In genomic region chr15:64847876-64848716, GRCh38 we compare ENCODE assay signal across 11 cellular contexts. TPM values are rescaled to one million over a fixed set of nuclear protein-coding genes. Genes with fewer than 3 reads are reported as not detected.
DNase-seq lines count a peak whose midpoint lies in the region; ATAC-seq and TF ChIP-seq lines count a peak whose summit lies in the region.
"Had no signal": no experiment of that assay in that cellular context is flagged by ENCODE, and none has a peak within 500 bp of the region (broad histone marks: within the 10 kb centered on the region; RNA-seq: fewer than 3 reads in every experiment).

No MANE protein-coding gene starts in this region.

- CTCF ChIA-PET in Caco-2 (lab: Charles Lee) = no interaction called here

- H3K4me1 Mint-ChIP-seq in Caco-2 (ENCODE audit: low read depth, unreplicated experiment) (peaks cover 20% of the 10 kb centered on the region), glutamatergic neuron (ENCODE audit: low read depth, unreplicated experiment) (peaks cover 19% of the 10 kb centered on the region)

- no peaks in the 10 kb centered on the region for H3K27me3 ChIP-seq in Caco-2 (replicated peaks; ENCODE audit: control insufficient read depth, insufficient read depth, low read length)
- H3K27me3 ChIP-seq in Peyer's patch = no peaks in the 10 kb centered on the region
- H3K27me3 ChIP-seq in spleen (replicated peaks in 1 of 7) = no peaks in the 10 kb centered on the region

- H3K36me3 Mint-ChIP-seq in Caco-2 (ENCODE audit: insufficient read depth, unreplicated experiment) (peaks cover 14% of the 10 kb centered on the region), glutamatergic neuron (ENCODE audit: unreplicated experiment) (no peaks in the 10 kb centered on the region)

- BruUV-seq in Caco-2 (replicated peaks; lab: Mats Ljungman, UMichigan) = no TSS peak

- TF ChIP-seq CTCF in Caco-2 (IDR thresholded peaks at IDR 0.05; ENCODE audit: insufficient read depth in 1 of 2, low read depth in 1 of 2, low read length in 1 of 2, severe bottlenecking in 1 of 2, unreplicated experiment in 1 of 2) (no peak), Peyer's patch (IDR thresholded peaks at IDR 0.05) (no peak), glutamatergic neuron (IDR thresholded peaks at IDR 0.05; ENCODE audit: partially characterized antibody, unreplicated experiment) (no peak), spleen (IDR thresholded peaks at IDR 0.05 in 8 of 11, conservative IDR thresholded peaks at IDR 0.05 in 3 of 11) (no peak)

- H3K4me3 Mint-ChIP-seq in Caco-2 (ENCODE audit: unreplicated experiment) (no peak overlapping the region), glutamatergic neuron (ENCODE audit: unreplicated experiment) (peak overlapping the region; percentile 14)
- H3K4me3 Mint-ChIP-seq: stimulated activated naive CD8-positive, alpha-beta T cell treated with anti-CD3 and anti-CD28 coated beads, Interleukin-15, amount 100 ng/mL, for 72 hours had no signal

- intact Hi-C loops in Caco-2 (cut with micrococcal nuclease; ENCODE audit: unreplicated experiment) (no loop called here), spleen (cut with DNase I; ENCODE audit: low total_unique reads) (no loop called here)

- no peak for ATAC-seq in GM19324 (IDR thresholded peaks at IDR 0.05; ENCODE audit: low FRiP score, unreplicated experiment)
- ATAC-seq: stimulated activated naive CD8-positive, alpha-beta T cell treated with anti-CD3 and anti-CD28 coated beads, Interleukin-15, amount 100 ng/mL, for 72 hours had no signal

- H3K4me3 ChIP-seq in Caco-2 (ENCODE audit: low read depth, low read length) = no peak overlapping the region
- H3K4me3 ChIP-seq in Peyer's patch = no peak overlapping the region
- H3K4me3 ChIP-seq in spleen = peak overlapping the region in 7 of 8 donors; percentile 8 to 99 (median 82)

- H3K9me3 Mint-ChIP-seq in Caco-2 (ENCODE audit: unreplicated experiment) (no peaks in the 10 kb centered on the region), glutamatergic neuron (ENCODE audit: unreplicated experiment) (peaks cover 10% of the 10 kb centered on the region)
- H3K9me3 Mint-ChIP-seq: stimulated activated naive CD8-positive, alpha-beta T cell treated with anti-CD3 and anti-CD28 coated beads, Interleukin-15, amount 100 ng/mL, for 72 hours had no signal

- TF ChIP-seq POLR2A in Peyer's patch (IDR thresholded peaks at IDR 0.05) (no peak), spleen (IDR thresholded peaks at IDR 0.05) (no peak)

- H3K4me1 ChIP-seq in Caco-2 (0 out of 2 replicates have a peak, but pooled peaks cover 8% of the 10 kb centered on the region), Peyer's patch (peaks cover 0 to 59% (median 28%) of the 10 kb centered on the region in 4 donors), spleen (peaks cover 60 to 100% (median 98%) of the 10 kb centered on the region in 6 donors)

- DNase-seq in Caco-2 (no peak), Peyer's patch (no peak), glutamatergic neuron (no peak), spleen (no peak), CD1c-positive myeloid dendritic cell (ENCODE audit: extremely low spot score) (no peak), HT-29 (ENCODE audit: low spot score) (no peak)
- DNase-seq: Calu3; midbrain; NCI-H2227 treated with DMSO at 0.1 percent for 48 hours; stimulated activated naive CD8-positive, alpha-beta T cell treated with anti-CD3 and anti-CD28 coated beads, Interleukin-15, amount 100 ng/mL, for 72 hours had no signal

- no peaks in the 10 kb centered on the region for H3K27me3 Mint-ChIP-seq in Caco-2 (ENCODE audit: insufficient read depth, unreplicated experiment)
- H3K27me3 Mint-ChIP-seq in glutamatergic neuron (ENCODE audit: unreplicated experiment) = no peaks in the 10 kb centered on the region
- H3K27me3 Mint-ChIP-seq: stimulated activated naive CD8-positive, alpha-beta T cell treated with anti-CD3 and anti-CD28 coated beads, Interleukin-15, amount 100 ng/mL, for 72 hours had no signal

- H3K27ac Mint-ChIP-seq in Caco-2 (ENCODE audit: unreplicated experiment) (peak overlapping the region; percentile 39), glutamatergic neuron (ENCODE audit: unreplicated experiment) (peak overlapping the region; percentile 49)
- H3K27ac Mint-ChIP-seq: stimulated activated naive CD8-positive, alpha-beta T cell treated with anti-CD3 and anti-CD28 coated beads, Interleukin-15, amount 100 ng/mL, for 72 hours had no signal

- H3K36me3 ChIP-seq in Caco-2 (ENCODE audit: control insufficient read depth, insufficient read depth, low read length) (no peaks in the 10 kb centered on the region), Peyer's patch (peaks cover 0 to 17% (median 0%) of the 10 kb centered on the region in 3 donors), spleen (peaks cover 0 to 83% (median 53%) of the 10 kb centered on the region in 6 donors)

- H3K9me3 ChIP-seq in Caco-2 (no peaks in the 10 kb centered on the region), Peyer's patch (no peaks in the 10 kb centered on the region), spleen (no peaks in the 10 kb centered on the region)

- peak overlapping the region in 3 of 4 donors; percentile 17 to 96 (median 25) for H3K27ac ChIP-seq in Peyer's patch
- peak overlapping the region; percentile 9 to 99 (median 97) for H3K27ac ChIP-seq in spleen

- POLR2A ChIA-PET in Caco-2 (lab: Charles Lee) = no interaction called here

- WGBS in spleen, 5 donors = 67 to 79% (median 76%) methylated on average over 7 to 8 of the region's 8 CpGs

RNA-seq across cellular contexts. Expression of gene PLEKHO2, which starts 6.4 kb away (rescaled TPM):
- total RNA-seq in Caco-2 (2022) = 4.5 and 4.9 TPM in 2 replicates
- total RNA-seq in Peyer's patch = 10 to 100 TPM in 1 of 4 donors, 1 to 10 TPM in 3; 4.7 to 18.2 (median 7.4) TPM
- total RNA-seq in glutamatergic neuron (ENCODE audit: unreplicated experiment) = 18.0 TPM
- 100 to 1,000 TPM; 124 to 249 (median 156) TPM for total RNA-seq in spleen
- polyA plus RNA-seq in spleen = 100 to 1,000 TPM in 1 of 3 donors, 10 to 100 TPM in 2; 33.9 to 130 (median 40.3) TPM
- total RNA-seq in HT-29 (2014; rRNA removed; shearing (Covaris generic)) = 6.4 and 8.1 TPM in 2 replicates

RNA-seq across cellular contexts. Expression of gene PIF1, which starts 22.6 kb away (rescaled TPM):
- total RNA-seq in Caco-2 (2022) (45.8 and 47.9 TPM in 2 replicates), Peyer's patch (1 to 10 TPM; 3.5 to 8.5 (median 6.9) TPM), glutamatergic neuron (ENCODE audit: unreplicated experiment) (8.6 TPM), spleen (10 to 100 TPM in 1 of 7 donors, 1 to 10 TPM in 6; 3.8 to 10.3 (median 6.6) TPM)
- polyA plus RNA-seq in spleen = 1 to 10 TPM; 5.9 to 7.9 (median 7.7) TPM
- total RNA-seq in HT-29 (2014; rRNA removed; shearing (Covaris generic)) = 66.2 and 77.4 TPM in 2 replicates

Comparison
In these comparisons a context has a peak if more than half of its experiments do, and no peak if none do; other contexts are left out.
1. H3K4me3 ChIP-seq: peak in spleen (7 of 8); none in Caco-2 (single experiment) and Peyer's patch (0 of 4).